14 cellular contexts compared by ENCODE assay signal in the genomic region with DNA sequence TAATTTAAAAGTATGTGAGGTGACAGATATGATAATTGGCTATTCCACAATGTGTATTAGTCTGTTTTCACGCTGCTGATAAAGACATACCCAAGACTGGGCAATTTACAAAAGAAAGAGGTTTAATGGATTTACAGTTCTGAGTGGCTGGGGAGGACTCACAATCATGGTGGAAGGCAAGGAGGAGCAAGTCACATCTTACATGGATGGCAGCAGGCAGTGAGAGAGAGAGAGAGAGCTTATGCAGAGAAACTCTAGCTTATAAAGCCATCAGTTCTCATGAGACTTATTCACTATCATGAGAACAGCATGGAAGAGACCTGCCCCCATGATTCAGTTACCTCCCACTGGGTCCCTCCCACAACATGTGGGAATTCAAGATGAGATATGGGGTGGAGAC. TPM values are rescaled to one million over a fixed set of nuclear protein-coding genes. Genes with fewer than 3 reads are reported as not detected.
"Had no signal": no experiment of that assay in that cellular context is flagged by ENCODE, and none has a peak within 500 bp of the region (broad histone marks: within the 10 kb centered on the region; RNA-seq: fewer than 3 reads in every experiment).

No MANE protein-coding gene starts in this region.

RNA-seq across cellular contexts. Expression of gene SEPTIN14, which starts 38.5 kb away (rescaled TPM):
- total RNA-seq: activated B cell treated with CpG ODN at 0.5 μM for 24 hours; activated CD4-positive, alpha-beta memory T cell treated with anti-CD3 and anti-CD28 coated beads for 36 hours; activated CD4-positive, alpha-beta memory T cell treated with anti-CD3 and anti-CD28 coated beads, Interleukin-2, amount 10 ng/mL, durations not matched to agents 7 days and 5 days; activated CD4-positive, alpha-beta T cell treated with anti-CD3 and anti-CD28 coated beads for 36 hours; activated CD4-positive, alpha-beta T cell treated with anti-CD3 and anti-CD28 coated beads, Interleukin-2, amount 10 ng/mL, durations not matched to agents 24 days and 14 days; activated CD4-positive, alpha-beta T cell treated with anti-CD3 and anti-CD28 coated beads, Interleukin-2, amount 10 ng/mL, durations not matched to agents 7 days and 5 days; activated CD8-positive, alpha-beta memory T cell treated with anti-CD3 and anti-CD28 coated beads for 36 hours; activated CD8-positive, alpha-beta memory T cell treated with anti-CD3 and anti-CD28 coated beads, Interleukin-2, amount 10 ng/mL, durations not matched to agents 7 days and 5 days; activated CD8-positive, alpha-beta T cell treated with anti-CD3 and anti-CD28 coated beads for 36 hours; activated CD8-positive, alpha-beta T cell treated with anti-CD3 and anti-CD28 coated beads, Interleukin-2, amount 10 ng/mL, durations not matched to agents 7 days and 5 days; T-cell; T-helper 1 cell treated with Interleukin-12 subunit alpha and Interleukin-12 subunit beta and Interleukin-4 antibody, amounts not matched to agents 30 ng/mL and 1 ng/mL, for 36 hours; T-helper 17 cell; T-helper 2 cell treated with Interferon-gamma antibody and Interleukin-4, amounts not matched to agents 100 ng/mL and 5 ng/mL, for 36 hours had no signal
